12 cellular contexts compared by ENCODE assay signal in genomic region chr3:170331143-170331542, GRCh38. TPM values are rescaled to one million over a fixed set of nuclear protein-coding genes. Genes with fewer than 3 reads are reported as not detected.
A peak's percentile ranks its signal among the peaks of the same experiment; 100 is the strongest.
DNase-seq lines count a peak whose midpoint lies in the region; ATAC-seq and TF ChIP-seq lines count a peak whose summit lies in the region.
"Had no signal": no experiment of that assay in that cellular context is flagged by ENCODE, and none has a peak within 500 bp of the region (broad histone marks: within the 10 kb centered on the region; RNA-seq: fewer than 3 reads in every experiment).

No MANE protein-coding gene starts in this region.

- H4K20me1 ChIP-seq in MM.1S (ENCODE audit: insufficient read depth, low read length) = no peaks in the 10 kb centered on the region

- no peak for TF ChIP-seq CTCF in brain microvascular endothelial cell (IDR thresholded peaks at IDR 0.05; ENCODE audit: low read depth, low read length, missing control alignments)
- TF ChIP-seq CTCF in progenitor cell of endocrine pancreas (IDR thresholded peaks at IDR 0.05; ENCODE audit: unreplicated experiment) = no peak
- TF ChIP-seq CTCF in activated CD8-positive, alpha-beta T cell treated with anti-CD3 and anti-CD28 coated beads for 36 hours (IDR thresholded peaks at IDR 0.05) = no peak
- no peak for TF ChIP-seq CTCF in MM.1S (IDR thresholded peaks at IDR 0.05; ENCODE audit: low read length)

- H3K27ac Mint-ChIP-seq in progenitor cell of endocrine pancreas = peak overlapping the region; percentile 94
- no peak overlapping the region for H3K27ac Mint-ChIP-seq in activated CD8-positive, alpha-beta T cell treated with anti-CD3 and anti-CD28 coated beads for 36 hours
- H3K27ac Mint-ChIP-seq: activated T-helper 17 cell treated with anti-CD3 and anti-CD28 coated beads, Interleukin-2, amount 50 U/mL, for 72 hours; natural killer cell; WTC11 had no signal

- H3K9me3 Mint-ChIP-seq in progenitor cell of endocrine pancreas (ENCODE audit: low read depth) = peaks cover 13% of the 10 kb centered on the region
- H3K9me3 Mint-ChIP-seq in activated CD8-positive, alpha-beta T cell treated with anti-CD3 and anti-CD28 coated beads for 36 hours = no peaks in the 10 kb centered on the region
- H3K9me3 Mint-ChIP-seq: activated T-helper 17 cell treated with anti-CD3 and anti-CD28 coated beads, Interleukin-2, amount 50 U/mL, for 72 hours; natural killer cell had no signal

- H3K4me2 ChIP-seq in MM.1S (ENCODE audit: low read depth, low read length) = no peak overlapping the region

- DNase-seq in HT-29 (ENCODE audit: low spot score) (peak; percentile 93), brain microvascular endothelial cell (peak; percentile 61), progenitor cell of endocrine pancreas (ENCODE audit: low spot score, unreplicated experiment) (peak; percentile 24), MM.1S (no peak), pons (ENCODE audit: low spot score) (no peak)
- no peak for DNase-seq in activated CD8-positive, alpha-beta T cell treated with anti-CD3 and anti-CD28 coated beads for 36 hours
- DNase-seq: KG1, natural killer cell had no signal

- peaks cover 6% of the 10 kb centered on the region for H3K36me3 Mint-ChIP-seq in progenitor cell of endocrine pancreas (ENCODE audit: insufficient read depth)
- H3K36me3 Mint-ChIP-seq in activated CD8-positive, alpha-beta T cell treated with anti-CD3 and anti-CD28 coated beads for 36 hours (ENCODE audit: low read depth) = no peaks in the 10 kb centered on the region
- H3K36me3 Mint-ChIP-seq: natural killer cell had no signal

- H3K27me3 ChIP-seq in brain microvascular endothelial cell (replicated peaks) (no peaks in the 10 kb centered on the region), MM.1S (replicated peaks; ENCODE audit: insufficient read depth, low read length) (no peaks in the 10 kb centered on the region)

- H3K9me2 ChIP-seq in MM.1S (replicated peaks; ENCODE audit: insufficient read depth, low read length) = no peaks in the 10 kb centered on the region

- H3K79me2 ChIP-seq in MM.1S (ENCODE audit: low read length) = no peaks in the 10 kb centered on the region

- intact Hi-C loops in activated CD8-positive, alpha-beta T cell treated with anti-CD3 and anti-CD28 coated beads for 36 hours (cut with micrococcal nuclease) = no loop called here

- POLR2A ChIA-PET in activated CD8-positive, alpha-beta T cell treated with anti-CD3 and anti-CD28 coated beads for 36 hours (lab: Charles Lee) = no interaction called here

- no peak overlapping the region for H3K4me3 ChIP-seq in brain microvascular endothelial cell (ENCODE audit: low read depth, low read length)
- no peak overlapping the region for H3K4me3 ChIP-seq in MM.1S (ENCODE audit: low read length)

- H3K4me1 Mint-ChIP-seq in progenitor cell of endocrine pancreas (ENCODE audit: low read depth) = peaks cover 15% of the 10 kb centered on the region
- no peaks in the 10 kb centered on the region for H3K4me1 Mint-ChIP-seq in activated CD8-positive, alpha-beta T cell treated with anti-CD3 and anti-CD28 coated beads for 36 hours (ENCODE audit: low read depth)
- H3K4me1 Mint-ChIP-seq: activated T-helper 17 cell treated with anti-CD3 and anti-CD28 coated beads, Interleukin-2, amount 50 U/mL, for 72 hours; WTC11 had no signal

- H3F3A ChIP-seq in MM.1S (ENCODE audit: insufficient read depth, low read length) = no peaks in the 10 kb centered on the region

- H3K9ac ChIP-seq in MM.1S (ENCODE audit: low read length) = no peak overlapping the region

- in situ Hi-C loops in brain microvascular endothelial cell (cut with HindIII; ENCODE audit: low pct_ligation_motif_present, low sequenced_read_pairs) = no loop called here

- peak; percentile 76 for ATAC-seq in GM18907 (IDR thresholded peaks at IDR 0.05; ENCODE audit: unreplicated experiment)
- no peak for ATAC-seq in activated CD8-positive, alpha-beta T cell treated with anti-CD3 and anti-CD28 coated beads for 36 hours
- no peak for ATAC-seq in HG02642 (IDR thresholded peaks at IDR 0.05; ENCODE audit: poor library complexity, unreplicated experiment)
- ATAC-seq: natural killer cell, WTC11 had no signal

- CTCF ChIA-PET in activated CD8-positive, alpha-beta T cell treated with anti-CD3 and anti-CD28 coated beads for 36 hours (lab: Charles Lee) = no interaction called here

- no peaks in the 10 kb centered on the region for H3K4me1 ChIP-seq in MM.1S (ENCODE audit: low read length)

- H3K9me3 ChIP-seq in MM.1S (replicated peaks; ENCODE audit: insufficient read depth, low read length) = no peaks in the 10 kb centered on the region

- H2AFZ ChIP-seq in MM.1S (ENCODE audit: low read length) = no peak overlapping the region

- H3K4me3 Mint-ChIP-seq in progenitor cell of endocrine pancreas (ENCODE audit: low read depth) = no peak overlapping the region
- no peak overlapping the region for H3K4me3 Mint-ChIP-seq in activated CD8-positive, alpha-beta T cell treated with anti-CD3 and anti-CD28 coated beads for 36 hours
- H3K4me3 Mint-ChIP-seq: activated T-helper 17 cell treated with anti-CD3 and anti-CD28 coated beads, Interleukin-2, amount 50 U/mL, for 72 hours; natural killer cell; WTC11 had no signal

- no peaks in the 10 kb centered on the region for H3K36me3 ChIP-seq in brain microvascular endothelial cell (replicated peaks)
- no peaks in the 10 kb centered on the region for H3K36me3 ChIP-seq in MM.1S (replicated peaks; ENCODE audit: insufficient read depth, low read length)

- H3K27me3 Mint-ChIP-seq in progenitor cell of endocrine pancreas = no peaks in the 10 kb centered on the region
- H3K27me3 Mint-ChIP-seq in activated CD8-positive, alpha-beta T cell treated with anti-CD3 and anti-CD28 coated beads for 36 hours = no peaks in the 10 kb centered on the region
- H3K27me3 Mint-ChIP-seq: activated T-helper 17 cell treated with anti-CD3 and anti-CD28 coated beads, Interleukin-2, amount 50 U/mL, for 72 hours had no signal

- H3K27ac ChIP-seq in brain microvascular endothelial cell (peak overlapping the region; percentile 30), MM.1S (ENCODE audit: low read length) (no peak overlapping the region)

RNA-seq across cellular contexts. Expression of gene SKIL, which starts 26.4 kb away (rescaled TPM):
- 51.7 and 54.2 TPM in 2 replicates for total RNA-seq in HT-29 (2014; rRNA removed; shearing (Covaris generic))
- total RNA-seq in progenitor cell of endocrine pancreas = 98.0 and 99.4 TPM in 2 replicates
- total RNA-seq in activated CD8-positive, alpha-beta T cell treated with anti-CD3 and anti-CD28 coated beads for 36 hours = 10 to 100 TPM; 13.2 to 14.2 TPM

Comparison
In these comparisons a context has a peak if more than half of its experiments do, and no peak if none do; other contexts are left out.
1. DNase-seq: peak in HT-29 (single experiment), brain microvascular endothelial cell (single experiment) and progenitor cell of endocrine pancreas (single experiment); none in activated CD8-positive, alpha-beta T cell treated with anti-CD3 and anti-CD28 coated beads for 36 hours (single experiment), MM.1S (single experiment) and pons (single experiment).